In genomic region chr5:124634820-124635323, GRCh38 we compare ENCODE assay signal across 12 cellular contexts.
A peak's percentile ranks its signal among the peaks of the same experiment; 100 is the strongest.
DNase-seq lines count a peak whose midpoint lies in the region; ATAC-seq and TF ChIP-seq lines count a peak whose summit lies in the region.
"Had no signal": no experiment of that assay in that cellular context is flagged by ENCODE, and none has a peak within 500 bp of the region (broad histone marks: within the 10 kb centered on the region; RNA-seq: fewer than 3 reads in every experiment).

No MANE protein-coding gene starts in this region.

- no peak overlapping the region for H3K4me3 ChIP-seq in dorsolateral prefrontal cortex
- no peak overlapping the region for H3K4me3 ChIP-seq in osteoblast (ENCODE audit: insufficient read depth, low read length)
- no peak overlapping the region for H3K4me3 ChIP-seq in gastrocnemius medialis
- no peak overlapping the region for H3K4me3 ChIP-seq in H7 (ENCODE audit: insufficient read depth, low read depth, low read length)

- H3K36me3 ChIP-seq in osteoblast (ENCODE audit: insufficient read depth, low read length) (no peaks in the 10 kb centered on the region), gastrocnemius medialis (no peaks in the 10 kb centered on the region), H7 (replicated peaks; ENCODE audit: control insufficient read depth, insufficient read depth, low read length) (no peaks in the 10 kb centered on the region)

- TF ChIP-seq CTCF in dorsolateral prefrontal cortex (IDR thresholded peaks at IDR 0.05 in 54 of 56, conservative IDR thresholded peaks at IDR 0.05 in 2 of 56; ENCODE audit: low read depth in 1 of 56, partially characterized antibody in 56 of 56) (no peak), osteoblast (IDR thresholded peaks at IDR 0.05; ENCODE audit: extremely low read depth, low read depth, low read length) (no peak), gastrocnemius medialis (IDR thresholded peaks at IDR 0.05 in 4 of 5, conservative IDR thresholded peaks at IDR 0.05 in 1 of 5) (no peak)

- no peak overlapping the region for H2AFZ ChIP-seq in osteoblast (ENCODE audit: low read length)

- H3K27me3 ChIP-seq in dorsolateral prefrontal cortex (no peaks in the 10 kb centered on the region), osteoblast (ENCODE audit: insufficient read depth, low read length) (no peaks in the 10 kb centered on the region), gastrocnemius medialis (no peaks in the 10 kb centered on the region), H7 (ENCODE audit: control insufficient read depth, insufficient read depth, low read length) (no peaks in the 10 kb centered on the region)

- H3K4me1 ChIP-seq in osteoblast (ENCODE audit: insufficient read depth, low read length) (peaks cover 14% of the 10 kb centered on the region), gastrocnemius medialis (peaks cover 4 to 9% of the 10 kb centered on the region in 2 donors)

- intact Hi-C loops in dorsolateral prefrontal cortex (cut with DNase I) (no loop called here), gastrocnemius medialis (cut with DNase I; ENCODE audit: low total_unique reads) (no loop called here)

- in situ Hi-C loops in gastrocnemius medialis (cut with MboI; ENCODE audit: low sequenced_read_pairs in 4 of 4), result no loop called here

- H4K20me1 ChIP-seq in osteoblast (ENCODE audit: insufficient read depth, low read length), result no peaks in the 10 kb centered on the region

- H3K27ac ChIP-seq in dorsolateral prefrontal cortex, result peak overlapping the region in 56 of 59 donors; percentile 26 to 93 (median 82)
- peak overlapping the region; percentile 16 for H3K27ac ChIP-seq in osteoblast (ENCODE audit: low read depth, low read length)
- no peak overlapping the region for H3K27ac ChIP-seq in gastrocnemius medialis

- DNase-seq in M059J (ENCODE audit: low read depth), result peak; percentile 84
- no peak for DNase-seq in dorsolateral prefrontal cortex
- DNase-seq in osteoblast (ENCODE audit: insufficient read length, low spot score, missing footprints), result no peak
- DNase-seq in gastrocnemius medialis, result no peak
- no peak for DNase-seq in H7
- no peak for DNase-seq in mucosa of gallbladder (ENCODE audit: low spot score)
- no peak for DNase-seq in islet precursor cell
- DNase-seq: activated CD4-positive, alpha-beta T cell treated with anti-CD3 and anti-CD28 coated beads, Interleukin-2, amount 50 U/mL, for 48 hours; activated effector memory CD4-positive, alpha-beta T cell treated with Interleukin-2 at 50 U/mL for 16 hours; retina; T-helper 17 cell had no signal

- H3K9me3 ChIP-seq in osteoblast (ENCODE audit: low read depth, low read length) (no peaks in the 10 kb centered on the region), gastrocnemius medialis (no peaks in the 10 kb centered on the region)

- TF ChIP-seq POLR2A in gastrocnemius medialis (IDR thresholded peaks at IDR 0.05), result no peak

- peak overlapping the region; percentile 12 for H3K4me2 ChIP-seq in osteoblast (ENCODE audit: insufficient read depth, low read length)

- ATAC-seq in GM18520 (IDR thresholded peaks at IDR 0.05; ENCODE audit: unreplicated experiment), result peak; percentile 43
- no peak for ATAC-seq in gastrocnemius medialis
- ATAC-seq: T-helper 17 cell had no signal

- H3K79me2 ChIP-seq in osteoblast (ENCODE audit: insufficient read depth, low read length), result no peaks in the 10 kb centered on the region

Comparison
In these comparisons a context has a peak if more than half of its experiments do, and no peak if none do; other contexts are left out.
1. H3K27ac ChIP-seq: peak in dorsolateral prefrontal cortex (56 of 59) and osteoblast (single experiment); none in gastrocnemius medialis (0 of 4).